In genomic region chr5:112146323-112146848, GRCh38 we compare ENCODE assay signal across 10 cellular contexts.
A peak's percentile ranks its signal among the peaks of the same experiment; 100 is the strongest.
DNase-seq lines count a peak whose midpoint lies in the region; ATAC-seq lines count a peak whose summit lies in the region.
"Had no signal": no experiment of that assay in that cellular context is flagged by ENCODE, and none has a peak within 500 bp of the region (broad histone marks: within the 10 kb centered on the region; RNA-seq: fewer than 3 reads in every experiment).

No MANE protein-coding gene starts in this region.

- H3K36me3 Mint-ChIP-seq in activated T-helper 17 cell treated with anti-CD3 and anti-CD28 coated beads, Interleukin-2, amount 50 U/mL, for 72 hours (ENCODE audit: low read depth) = no peaks in the 10 kb centered on the region

- H3K9me3 Mint-ChIP-seq in activated T-helper 17 cell treated with anti-CD3 and anti-CD28 coated beads, Interleukin-2, amount 50 U/mL, for 72 hours = no peaks in the 10 kb centered on the region

- H3K4me1 Mint-ChIP-seq in activated T-helper 17 cell treated with anti-CD3 and anti-CD28 coated beads, Interleukin-2, amount 50 U/mL, for 72 hours = no peaks in the 10 kb centered on the region

- ATAC-seq in GM21619 (IDR thresholded peaks at IDR 0.05; ENCODE audit: unreplicated experiment) (peak; percentile 68), left cardiac atrium (peak; percentile 61 to 73)
- no peak for ATAC-seq in activated T-helper 17 cell treated with anti-CD3 and anti-CD28 coated beads, Interleukin-2, amount 50 U/mL, for 72 hours (replicated peaks)

- H3K27me3 Mint-ChIP-seq in activated T-helper 17 cell treated with anti-CD3 and anti-CD28 coated beads, Interleukin-2, amount 50 U/mL, for 72 hours = peaks cover 9% of the 10 kb centered on the region

- H3K27ac Mint-ChIP-seq in activated T-helper 17 cell treated with anti-CD3 and anti-CD28 coated beads, Interleukin-2, amount 50 U/mL, for 72 hours = no peak overlapping the region

- intact Hi-C loops in left cardiac atrium (cut with DNase I) = loop anchor here (2.0 to 10.0 kb wide), 6 partner anchors 312 to 989 kb away; no protein-coding TSS in a partner anchor

- no peak overlapping the region for H3K4me3 Mint-ChIP-seq in activated T-helper 17 cell treated with anti-CD3 and anti-CD28 coated beads, Interleukin-2, amount 50 U/mL, for 72 hours

- DNase-seq in GM04504 (ENCODE audit: low read depth) = peak; percentile 77
- DNase-seq in HS-27A (ENCODE audit: low read depth) = peak; percentile 38
- DNase-seq in left cardiac atrium = no peak
- no peak for DNase-seq in NCI-H345 (lab: John Stamatoyannopoulos, UW)
- no peak for DNase-seq in SKM-1 (lab: John Stamatoyannopoulos, UW; ENCODE audit: unreplicated experiment)
- DNase-seq in iPS-NIHi7 (ENCODE audit: extremely low spot score) = no peak
- DNase-seq: lower lobe of right lung, upper lobe of right lung had no signal

Comparison
In these comparisons a context has a peak if more than half of its experiments do, and no peak if none do; other contexts are left out.
1. DNase-seq: peak in GM04504 (single experiment) and HS-27A (single experiment); none in left cardiac atrium (single experiment), NCI-H345 (single experiment), SKM-1 (single experiment) and iPS-NIHi7 (single experiment).